In genomic region chr6:19804362-19805145, GRCh38 we compare ENCODE assay signal across 8 cellular contexts. TPM values are rescaled to one million over a fixed set of nuclear protein-coding genes. Genes with fewer than 3 reads are reported as not detected.
DNase-seq lines count a peak whose midpoint lies in the region; ATAC-seq and TF ChIP-seq lines count a peak whose summit lies in the region.

No MANE protein-coding gene starts in this region.

- H3K27ac ChIP-seq in DOHH2 (ENCODE audit: low read depth, low read length) (no peak overlapping the region), GM23248 (peak overlapping the region; percentile 100), heart left ventricle (peak overlapping the region; percentile 82 to 99 (median 92)), upper lobe of right lung (peak overlapping the region; percentile 94)

- H3K4me3 Mint-ChIP-seq in osteocyte (ENCODE audit: unreplicated experiment): peak overlapping the region; percentile 94

- no peaks in the 10 kb centered on the region for H3K9me3 Mint-ChIP-seq in osteocyte (ENCODE audit: unreplicated experiment)

- H3K27me3 ChIP-seq in DOHH2 (ENCODE audit: control insufficient read depth, low read length): no peaks in the 10 kb centered on the region
- no peaks in the 10 kb centered on the region for H3K27me3 ChIP-seq in GM23248 (replicated peaks; ENCODE audit: insufficient read depth)
- H3K27me3 ChIP-seq in heart left ventricle: peaks cover 0 to 12% (median 0%) of the 10 kb centered on the region in 9 donors
- no peaks in the 10 kb centered on the region for H3K27me3 ChIP-seq in upper lobe of right lung

- H3K36me3 ChIP-seq in DOHH2 (ENCODE audit: control insufficient read depth, low read length) (no peaks in the 10 kb centered on the region), GM23248 (ENCODE audit: low read depth) (no peaks in the 10 kb centered on the region), heart left ventricle (no peaks in the 10 kb centered on the region), upper lobe of right lung (no peaks in the 10 kb centered on the region)

- no peaks in the 10 kb centered on the region for H3K36me3 Mint-ChIP-seq in osteocyte (ENCODE audit: unreplicated experiment)

- H3F3A ChIP-seq in DOHH2 (ENCODE audit: control insufficient read depth, insufficient read depth): no peaks in the 10 kb centered on the region
- peaks cover 25% of the 10 kb centered on the region for H3F3A ChIP-seq in GM23248 (ENCODE audit: insufficient read depth)

- H3K27ac Mint-ChIP-seq in osteocyte (ENCODE audit: unreplicated experiment): peak overlapping the region; percentile 96

- no peaks in the 10 kb centered on the region for H3K9me3 ChIP-seq in DOHH2 (ENCODE audit: control insufficient read depth, insufficient read depth, low read length)
- H3K9me3 ChIP-seq in GM23248 (ENCODE audit: low read depth): no peaks in the 10 kb centered on the region
- H3K9me3 ChIP-seq in heart left ventricle: no peaks in the 10 kb centered on the region
- H3K9me3 ChIP-seq in upper lobe of right lung: no peaks in the 10 kb centered on the region

- TF ChIP-seq CTCF in DOHH2 (IDR thresholded peaks at IDR 0.05; ENCODE audit: low read depth, low read length, poor library complexity, severe bottlenecking) (no peak), heart left ventricle (IDR thresholded peaks at IDR 0.05) (peak in 1 of 12 donors; percentile 9), osteocyte (IDR thresholded peaks at IDR 0.05) (no peak), upper lobe of right lung (IDR thresholded peaks at IDR 0.05) (no peak)

- H3K9me2 ChIP-seq in DOHH2 (replicated peaks; ENCODE audit: control insufficient read depth, low read length) (no peaks in the 10 kb centered on the region), GM23248 (ENCODE audit: insufficient read depth) (no peaks in the 10 kb centered on the region)

- H3K4me1 Mint-ChIP-seq in osteocyte (ENCODE audit: unreplicated experiment): peaks cover 15% of the 10 kb centered on the region

- DNase-seq in GM23248: peak; percentile 99
- DNase-seq in KG1 (lab: John Stamatoyannopoulos, UW): peak; percentile 23
- peak; percentile 93 for DNase-seq in RKO (ENCODE audit: low spot score)
- DNase-seq in amniotic epithelial cell (ENCODE audit: low read depth): peak; percentile 94
- peak; percentile 96 to 97 (median 97) for DNase-seq in heart left ventricle
- DNase-seq in osteocyte (ENCODE audit: extremely low spot score, unreplicated experiment): peak; percentile 99
- peak; percentile 96 for DNase-seq in upper lobe of right lung

- peak overlapping the region; percentile 53 for H2AFZ ChIP-seq in GM23248

- H4K20me1 ChIP-seq in DOHH2 (ENCODE audit: control insufficient read depth, insufficient read depth, low read depth, low read length) (no peaks in the 10 kb centered on the region), GM23248 (ENCODE audit: insufficient read depth) (no peaks in the 10 kb centered on the region)

- intact Hi-C loops in heart left ventricle (cut with DNase I) (loop anchor here in 4 of 10 donors (2.0 to 10.0 kb wide), 3 partner anchors 32 to 600 kb away; partner anchors contain the start of genes E2F3 (in 2 of the 4) and ID4 (in 2 of the 4)), upper lobe of right lung (cut with DNase I) (no loop called here)

- ATAC-seq in heart left ventricle: peak; percentile 98 to 100 (median 99)
- peak; percentile 98 for ATAC-seq in upper lobe of right lung

- H3K4me3 ChIP-seq in DOHH2 (ENCODE audit: low read length) (no peak overlapping the region), GM23248 (peak overlapping the region; percentile 91), heart left ventricle (peak overlapping the region; percentile 12 to 67 (median 58)), upper lobe of right lung (peak overlapping the region; percentile 60)

- H3K79me2 ChIP-seq in DOHH2 (ENCODE audit: control insufficient read depth, low read length): no peaks in the 10 kb centered on the region
- no peaks in the 10 kb centered on the region for H3K79me2 ChIP-seq in GM23248 (ENCODE audit: insufficient read depth)

- no peaks in the 10 kb centered on the region for H3K27me3 Mint-ChIP-seq in osteocyte (ENCODE audit: unreplicated experiment)

- in situ Hi-C loops in GM23248 (cut with MboI): no loop called here

- TF ChIP-seq POLR2A in heart left ventricle (IDR thresholded peaks at IDR 0.05): peak; percentile 36 to 88

- H3K9ac ChIP-seq in GM23248: peak overlapping the region; percentile 99

- peaks cover 5% of the 10 kb centered on the region for H3K4me1 ChIP-seq in DOHH2 (ENCODE audit: control insufficient read depth, low read length)
- H3K4me1 ChIP-seq in GM23248 (ENCODE audit: insufficient read depth): peaks cover 23% of the 10 kb centered on the region
- H3K4me1 ChIP-seq in heart left ventricle: peaks cover 0 to 28% (median 7%) of the 10 kb centered on the region in 12 donors
- no peaks in the 10 kb centered on the region for H3K4me1 ChIP-seq in upper lobe of right lung

- H3K4me2 ChIP-seq in DOHH2 (ENCODE audit: low read length): peak overlapping the region; percentile 31; the same call in 1 of the 2 replicates
- H3K4me2 ChIP-seq in GM23248 (ENCODE audit: unreplicated experiment): peak overlapping the region; percentile 100

- WGBS in GM23248 (ENCODE audit: low coverage in 1 of 2, low lambda C conversion rate in 2 of 2, missing lambda C conversion rate in 2 of 2), 2 experiments: 0% methylated on average over 49 to 60 of the region's 74 CpGs
- 0 to 1% (median 1%) methylated on average over 50 to 74 of the region's 74 CpGs for WGBS in heart left ventricle, 4 donors

RNA-seq across cellular contexts. Expression of gene ID4, which starts 32.6 kb away (rescaled TPM):
- total RNA-seq in GM23248 (2014; rRNA removed; shearing (Covaris generic)): 34.0 and 41.0 TPM in 2 replicates
- polyA plus RNA-seq in GM23248 (2016; fragmentation: Nextera tagmentation; extraction: Ambion mirVana) (29.1 and 35.7 TPM in 2 replicates), heart left ventricle (1 to 10 TPM; 3.7 to 5.9 TPM)
- total RNA-seq in heart left ventricle (10 to 100 TPM in 1 of 9 donors, 1 to 10 TPM in 8; 1.5 to 29.6 (median 2.7) TPM), osteocyte (42.5 and 46.8 TPM in 2 replicates), upper lobe of right lung (35.2 TPM)

Comparison
In these comparisons a context has a peak if more than half of its experiments do, and no peak if none do; other contexts are left out.
1. DNase-seq: peak in every context shown above with its lines; median percentile 99 in GM23248; 99 in osteocyte; 97 in heart left ventricle; 96 in upper lobe of right lung; 94 in amniotic epithelial cell; 93 in RKO; 23 in KG1.